In the genomic region with DNA sequence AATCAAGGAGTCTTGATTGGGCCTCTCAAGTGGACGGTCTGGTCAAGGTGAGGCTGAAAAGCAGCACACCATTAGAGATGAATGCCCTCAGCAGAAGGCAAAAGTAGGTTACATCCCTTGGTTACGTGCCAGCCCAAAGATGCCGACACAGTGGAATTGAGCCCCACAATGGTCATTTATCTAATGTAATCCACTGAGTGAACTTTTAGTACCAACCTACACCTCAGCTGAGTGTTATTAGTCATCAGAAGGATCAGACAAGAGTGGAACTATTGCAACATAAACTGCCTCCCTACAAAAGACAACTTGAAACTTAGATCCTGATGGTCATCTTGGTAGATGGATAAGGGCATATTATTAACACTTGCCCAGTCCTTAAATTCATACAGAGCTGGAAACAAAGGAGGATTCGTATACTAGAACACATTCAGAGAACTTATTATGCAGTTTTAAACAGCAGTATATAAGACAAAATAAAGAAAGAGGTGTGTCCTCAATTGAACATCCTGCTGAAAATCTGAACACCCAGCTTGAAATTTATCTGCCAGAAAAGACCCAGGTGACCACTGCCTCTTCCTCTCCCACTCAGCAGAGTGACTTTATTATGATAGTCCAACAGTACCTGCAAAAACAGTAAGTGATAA, we compare ENCODE assay signal across 9 cellular contexts. TPM values are rescaled to one million over a fixed set of nuclear protein-coding genes. Genes with fewer than 3 reads are reported as not detected.
DNase-seq lines count a peak whose midpoint lies in the region; ATAC-seq and TF ChIP-seq lines count a peak whose summit lies in the region.
"Had no signal": no experiment of that assay in that cellular context is flagged by ENCODE, and none has a peak within 500 bp of the region (broad histone marks: within the 10 kb centered on the region; RNA-seq: fewer than 3 reads in every experiment).

No MANE protein-coding gene starts in this region.

- peaks cover 2 to 28% of the 10 kb centered on the region in 2 donors for H3K4me1 ChIP-seq in ascending aorta

- H3K9me3 ChIP-seq in ascending aorta: no peaks in the 10 kb centered on the region

- TF ChIP-seq CTCF in ascending aorta (IDR thresholded peaks at IDR 0.05) (no peak), type B pancreatic cell (conservative IDR thresholded peaks at IDR 0.05) (no peak)

- intact Hi-C loops in ascending aorta (cut with DNase I): loop anchor here (5.0 kb wide), 1 partner anchor 1055 kb away; the partner anchor contains the start of gene UQCRC2
- intact Hi-C loops in sciatic nerve (cut with DNase I): no loop called here

- H3K27me3 Mint-ChIP-seq in activated naive CD8-positive, alpha-beta T cell treated with anti-CD3 and anti-CD28 coated beads, Interleukin-2, amount 10 ng/mL, durations not matched to agents 7 days and 5 days: no peaks in the 10 kb centered on the region
- H3K27me3 Mint-ChIP-seq in activated naive CD8-positive, alpha-beta T cell treated with anti-CD3 and anti-CD28 coated beads for 36 hours: no peaks in the 10 kb centered on the region
- H3K27me3 Mint-ChIP-seq in type B pancreatic cell: no peaks in the 10 kb centered on the region

- H3K27ac ChIP-seq in ascending aorta: peak overlapping the region; percentile 96 to 100

- H3K4me3 ChIP-seq in ascending aorta: peak overlapping the region; percentile 24 to 93

- H3K27me3 ChIP-seq in ascending aorta: no peaks in the 10 kb centered on the region

- no peak for DNase-seq in activated naive CD8-positive, alpha-beta T cell treated with anti-CD3 and anti-CD28 coated beads, Interleukin-2, amount 10 ng/mL, durations not matched to agents 7 days and 5 days
- no peak for DNase-seq in activated naive CD8-positive, alpha-beta T cell treated with anti-CD3 and anti-CD28 coated beads for 36 hours
- DNase-seq in ascending aorta (ENCODE audit: low spot score in 2 of 2) (no peak), kidney glomerular epithelial cell (lab: John Stamatoyannopoulos, UW) (peak; percentile 21), type B pancreatic cell (ENCODE audit: extremely low spot score, unreplicated experiment) (no peak), sciatic nerve (ENCODE audit: low spot score) (no peak), KG1 (lab: John Stamatoyannopoulos, UW) (no peak)
- DNase-seq: NCI-H1930 had no signal

- POLR2A ChIA-PET in activated naive CD8-positive, alpha-beta T cell treated with anti-CD3 and anti-CD28 coated beads, Interleukin-2, amount 10 ng/mL, durations not matched to agents 7 days and 5 days (lab: Charles Lee): interaction anchor here (0.9 kb wide), 1 partner anchor 50 kb away, joined by 4 read pairs; no protein-coding TSS in a partner anchor

- H3K4me3 Mint-ChIP-seq in activated naive CD8-positive, alpha-beta T cell treated with anti-CD3 and anti-CD28 coated beads, Interleukin-2, amount 10 ng/mL, durations not matched to agents 7 days and 5 days: peak overlapping the region; percentile 29
- H3K4me3 Mint-ChIP-seq in activated naive CD8-positive, alpha-beta T cell treated with anti-CD3 and anti-CD28 coated beads for 36 hours: no peak overlapping the region
- peak overlapping the region; percentile 94 for H3K4me3 Mint-ChIP-seq in type B pancreatic cell

- H3K4me1 Mint-ChIP-seq in activated naive CD8-positive, alpha-beta T cell treated with anti-CD3 and anti-CD28 coated beads, Interleukin-2, amount 10 ng/mL, durations not matched to agents 7 days and 5 days: peaks cover 45% of the 10 kb centered on the region
- H3K4me1 Mint-ChIP-seq in activated naive CD8-positive, alpha-beta T cell treated with anti-CD3 and anti-CD28 coated beads for 36 hours: peaks cover 39% of the 10 kb centered on the region
- peaks cover 33% of the 10 kb centered on the region for H3K4me1 Mint-ChIP-seq in type B pancreatic cell (ENCODE audit: unreplicated experiment)

- H3K36me3 Mint-ChIP-seq in activated naive CD8-positive, alpha-beta T cell treated with anti-CD3 and anti-CD28 coated beads, Interleukin-2, amount 10 ng/mL, durations not matched to agents 7 days and 5 days: peaks cover 38% of the 10 kb centered on the region
- H3K36me3 Mint-ChIP-seq in activated naive CD8-positive, alpha-beta T cell treated with anti-CD3 and anti-CD28 coated beads for 36 hours: peaks cover 17% of the 10 kb centered on the region
- H3K36me3 Mint-ChIP-seq in type B pancreatic cell: peaks cover 27% of the 10 kb centered on the region

- ATAC-seq in activated naive CD8-positive, alpha-beta T cell treated with anti-CD3 and anti-CD28 coated beads, Interleukin-2, amount 10 ng/mL, durations not matched to agents 7 days and 5 days (ENCODE audit: low read depth): no peak
- ATAC-seq in SK-N-SH treated with all-trans-retinoic acid at 6 μM for 48 hours: no peak
- ATAC-seq in sciatic nerve: no peak

- H3K9me3 Mint-ChIP-seq in activated naive CD8-positive, alpha-beta T cell treated with anti-CD3 and anti-CD28 coated beads, Interleukin-2, amount 10 ng/mL, durations not matched to agents 7 days and 5 days: no peaks in the 10 kb centered on the region
- H3K9me3 Mint-ChIP-seq in activated naive CD8-positive, alpha-beta T cell treated with anti-CD3 and anti-CD28 coated beads for 36 hours: peaks cover 3% of the 10 kb centered on the region
- H3K9me3 Mint-ChIP-seq in type B pancreatic cell: no peaks in the 10 kb centered on the region

- no peak overlapping the region for H3K27ac Mint-ChIP-seq in activated naive CD8-positive, alpha-beta T cell treated with anti-CD3 and anti-CD28 coated beads, Interleukin-2, amount 10 ng/mL, durations not matched to agents 7 days and 5 days
- no peak overlapping the region for H3K27ac Mint-ChIP-seq in activated naive CD8-positive, alpha-beta T cell treated with anti-CD3 and anti-CD28 coated beads for 36 hours
- peak overlapping the region; percentile 14 for H3K27ac Mint-ChIP-seq in type B pancreatic cell

- peaks cover 11 to 40% of the 10 kb centered on the region in 2 donors for H3K36me3 ChIP-seq in ascending aorta

TF ChIP-seq in SK-N-SH treated with all-trans-retinoic acid at 6 μM for 48 hours, 23 proteins besides CTCF, POLR2A, EP300 and RAD21 (continues in another document):
- TF ChIP-seq GLIS3 (CRISPR knock-in tag; IDR thresholded peaks at IDR 0.05): no peak
- TF ChIP-seq, protein P1, sequence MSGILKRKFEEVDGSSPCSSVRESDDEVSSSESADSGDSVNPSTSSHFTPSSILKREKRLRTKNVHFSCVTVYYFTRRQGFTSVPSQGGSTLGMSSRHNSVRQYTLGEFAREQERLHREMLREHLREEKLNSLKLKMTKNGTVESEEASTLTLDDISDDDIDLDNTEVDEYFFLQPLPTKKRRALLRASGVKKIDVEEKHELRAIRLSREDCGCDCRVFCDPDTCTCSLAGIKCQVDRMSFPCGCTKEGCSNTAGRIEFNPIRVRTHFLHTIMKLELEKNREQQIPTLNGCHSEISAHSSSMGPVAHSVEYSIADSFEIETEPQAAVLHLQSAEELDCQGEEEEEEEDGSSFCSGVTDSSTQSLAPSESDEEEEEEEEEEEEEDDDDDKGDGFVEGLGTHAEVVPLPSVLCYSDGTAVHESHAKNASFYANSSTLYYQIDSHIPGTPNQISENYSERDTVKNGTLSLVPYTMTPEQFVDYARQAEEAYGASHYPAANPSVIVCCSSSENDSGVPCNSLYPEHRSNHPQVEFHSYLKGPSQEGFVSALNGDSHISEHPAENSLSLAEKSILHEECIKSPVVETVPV (CRISPR knock-in tag; IDR thresholded peaks at IDR 0.05): no peak
- no peak for TF ChIP-seq ESRRG (CRISPR knock-in tag; IDR thresholded peaks at IDR 0.05)
- TF ChIP-seq RARB (CRISPR knock-in tag; IDR thresholded peaks at IDR 0.05): no peak
- TF ChIP-seq ZC3H10 (CRISPR knock-in tag; IDR thresholded peaks at IDR 0.05): no peak
- no peak for TF ChIP-seq ZNF565 (CRISPR knock-in tag; conservative IDR thresholded peaks at IDR 0.05; ENCODE audit: low read depth)
- no peak for TF ChIP-seq SNAI2 (CRISPR knock-in tag; IDR thresholded peaks at IDR 0.05)
- TF ChIP-seq, protein P2, sequence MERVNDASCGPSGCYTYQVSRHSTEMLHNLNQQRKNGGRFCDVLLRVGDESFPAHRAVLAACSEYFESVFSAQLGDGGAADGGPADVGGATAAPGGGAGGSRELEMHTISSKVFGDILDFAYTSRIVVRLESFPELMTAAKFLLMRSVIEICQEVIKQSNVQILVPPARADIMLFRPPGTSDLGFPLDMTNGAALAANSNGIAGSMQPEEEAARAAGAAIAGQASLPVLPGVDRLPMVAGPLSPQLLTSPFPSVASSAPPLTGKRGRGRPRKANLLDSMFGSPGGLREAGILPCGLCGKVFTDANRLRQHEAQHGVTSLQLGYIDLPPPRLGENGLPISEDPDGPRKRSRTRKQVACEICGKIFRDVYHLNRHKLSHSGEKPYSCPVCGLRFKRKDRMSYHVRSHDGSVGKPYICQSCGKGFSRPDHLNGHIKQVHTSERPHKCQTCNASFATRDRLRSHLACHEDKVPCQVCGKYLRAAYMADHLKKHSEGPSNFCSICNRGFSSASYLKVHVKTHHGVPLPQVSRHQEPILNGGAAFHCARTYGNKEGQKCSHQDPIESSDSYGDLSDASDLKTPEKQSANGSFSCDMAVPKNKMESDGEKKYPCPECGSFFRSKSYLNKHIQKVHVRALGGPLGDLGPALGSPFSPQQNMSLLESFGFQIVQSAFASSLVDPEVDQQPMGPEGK (CRISPR knock-in tag; IDR thresholded peaks at IDR 0.05; ENCODE audit: borderline replicate concordance): no peak

RNA-seq across cellular contexts. Expression of gene DCUN1D3, which starts 2.8 kb away (rescaled TPM):
- total RNA-seq in activated naive CD8-positive, alpha-beta T cell treated with anti-CD3 and anti-CD28 coated beads, Interleukin-2, amount 10 ng/mL, durations not matched to agents 7 days and 5 days: 10 to 100 TPM; 12.0 to 13.1 TPM
- total RNA-seq in activated naive CD8-positive, alpha-beta T cell treated with anti-CD3 and anti-CD28 coated beads for 36 hours: 1 to 10 TPM; 7.7 to 8.2 TPM
- total RNA-seq in ascending aorta (9.8 TPM), type B pancreatic cell (ENCODE audit: low replicate concordance) (12.9 and 13.5 TPM in 2 replicates), sciatic nerve (30.7 TPM)

RNA-seq across cellular contexts. Expression of gene LYRM1, which starts 3.2 kb away (rescaled TPM):
- total RNA-seq in activated naive CD8-positive, alpha-beta T cell treated with anti-CD3 and anti-CD28 coated beads, Interleukin-2, amount 10 ng/mL, durations not matched to agents 7 days and 5 days: 10 to 100 TPM; 24.9 to 26.9 TPM
- total RNA-seq in activated naive CD8-positive, alpha-beta T cell treated with anti-CD3 and anti-CD28 coated beads for 36 hours: 10 to 100 TPM; 22.8 to 25.0 TPM
- total RNA-seq in ascending aorta (3.9 TPM), type B pancreatic cell (ENCODE audit: low replicate concordance) (30.6 and 31.7 TPM in 2 replicates), sciatic nerve (25.6 TPM)
